Comparison of ENCODE assay signal across 7 cellular contexts in genomic region chr12:122022393-122023338, GRCh38. TPM values are rescaled to one million over a fixed set of nuclear protein-coding genes. Genes with fewer than 3 reads are reported as not detected.
DNase-seq lines count a peak whose midpoint lies in the region; ATAC-seq and TF ChIP-seq lines count a peak whose summit lies in the region.

No MANE protein-coding gene starts in this region.

- no peak overlapping the region for H2BK12ac ChIP-seq in trophoblast cell (ENCODE audit: low read length)

- peaks cover 7 to 8% of the 10 kb centered on the region in 2 experiments for H3K4me1 ChIP-seq in trophoblast cell (ENCODE audit: control insufficient read depth in 1 of 2, insufficient read depth in 2 of 2, low read length in 2 of 2)

- peak overlapping the region; percentile 46 for H2BK120ac ChIP-seq in trophoblast cell (ENCODE audit: insufficient read depth, low read length, poor library complexity)

- H3K4me3 ChIP-seq in GM12864 (ENCODE audit: low read depth, low read length) (peak overlapping the region; percentile 72), NB4 (ENCODE audit: low read depth, low read length) (no peak overlapping the region), trophoblast cell (ENCODE audit: low read depth, low read length) (peak overlapping the region; percentile 89)

- no peak overlapping the region for H2AK5ac ChIP-seq in trophoblast cell (ENCODE audit: low read length)

- H3K79me1 ChIP-seq in trophoblast cell (ENCODE audit: low read length) = peaks cover 9% of the 10 kb centered on the region

- no peaks in the 10 kb centered on the region for H3K9me3 Mint-ChIP-seq in activated naive CD8-positive, alpha-beta T cell treated with anti-CD3 and anti-CD28 coated beads for 36 hours

- TF ChIP-seq CTCF in GM12864 (IDR thresholded peaks at IDR 0.05; ENCODE audit: low read depth, low read length, missing control alignments) = no peak
- TF ChIP-seq CTCF in NB4 (IDR thresholded peaks at IDR 0.05; ENCODE audit: low read depth, low read length) = no peak

- peak overlapping the region; percentile 43 for H3K9ac ChIP-seq in trophoblast cell (ENCODE audit: low read length)

- H2BK5ac ChIP-seq in trophoblast cell (ENCODE audit: low read depth, low read length, poor library complexity) = no peak overlapping the region

- H3K79me2 ChIP-seq in trophoblast cell (ENCODE audit: control insufficient read depth, insufficient read depth, low read length, poor library complexity) = peaks cover 8% of the 10 kb centered on the region

- ATAC-seq in left cardiac atrium (peak; percentile 12 to 18), HG03565 (IDR thresholded peaks at IDR 0.05; ENCODE audit: unreplicated experiment) (no peak), GM18502 (IDR thresholded peaks at IDR 0.05; ENCODE audit: poor library complexity, unreplicated experiment) (no peak)

- H3K4me1 Mint-ChIP-seq in activated naive CD8-positive, alpha-beta T cell treated with anti-CD3 and anti-CD28 coated beads for 36 hours = peaks cover 14% of the 10 kb centered on the region

- H2AFZ ChIP-seq in trophoblast cell (ENCODE audit: insufficient read depth, low read length, poor library complexity) = peak overlapping the region; percentile 66

- H4K8ac ChIP-seq in trophoblast cell (ENCODE audit: low read depth, low read length) = peak overlapping the region; percentile 69

- TF ChIP-seq POLR2A in NB4 (IDR thresholded peaks at IDR 0.05; ENCODE audit: extremely low read depth, insufficient read length) = no peak

- peak overlapping the region; percentile 67 for H3K4ac ChIP-seq in trophoblast cell (ENCODE audit: low read depth, low read length)

- peak overlapping the region; percentile 12 for H3K27ac ChIP-seq in trophoblast cell (ENCODE audit: low read depth, low read length)

- H3K27me3 Mint-ChIP-seq in activated naive CD8-positive, alpha-beta T cell treated with anti-CD3 and anti-CD28 coated beads for 36 hours = peaks cover 11% of the 10 kb centered on the region

- peak overlapping the region; percentile 54 for H3K27ac Mint-ChIP-seq in activated naive CD8-positive, alpha-beta T cell treated with anti-CD3 and anti-CD28 coated beads for 36 hours

- DNase-seq in GM12864 (ENCODE audit: low read depth) (no peak), NB4 (ENCODE audit: low read depth) (peak; percentile 56), left cardiac atrium (peak; percentile 35), trophoblast cell (peak in 1 of 2 donors; percentile 18)
- peak; percentile 58 for DNase-seq in activated naive CD8-positive, alpha-beta T cell treated with anti-CD3 and anti-CD28 coated beads for 36 hours

- peak overlapping the region; percentile 99 for H3K4me2 ChIP-seq in trophoblast cell (ENCODE audit: low read length)

- H4K12ac ChIP-seq in trophoblast cell (ENCODE audit: low read depth, low read length) = peak overlapping the region; percentile 74

- intact Hi-C loops in left cardiac atrium (cut with DNase I) = loop anchor here in 1 of 2 donors (2.0 kb wide), 1 partner anchor 56 kb away; the partner anchor contains the start of gene MLXIP

- peaks cover 1% of the 10 kb centered on the region for H3K36me3 Mint-ChIP-seq in activated naive CD8-positive, alpha-beta T cell treated with anti-CD3 and anti-CD28 coated beads for 36 hours

- H3K23ac ChIP-seq in trophoblast cell (ENCODE audit: low read length) = no peak overlapping the region

- peak overlapping the region; percentile 44 for H3K14ac ChIP-seq in trophoblast cell (ENCODE audit: low read length)

- H3K18ac ChIP-seq in trophoblast cell (ENCODE audit: low read length) = peak overlapping the region; percentile 61

- peaks cover 6% of the 10 kb centered on the region for H3K27me3 ChIP-seq in trophoblast cell (ENCODE audit: insufficient read depth, low read length)

- peaks cover 5% of the 10 kb centered on the region for H3K9me3 ChIP-seq in trophoblast cell (ENCODE audit: insufficient read depth, low read depth, low read length)

- H3K4me3 Mint-ChIP-seq in activated naive CD8-positive, alpha-beta T cell treated with anti-CD3 and anti-CD28 coated beads for 36 hours = peak overlapping the region; percentile 78

- no CpG with 5 or more reads among the region's 124 CpGs for WGBS in trophoblast cell (ENCODE audit: extremely low coverage, insufficient coverage, insufficient read length)

- no peaks in the 10 kb centered on the region for H3K36me3 ChIP-seq in trophoblast cell (ENCODE audit: control insufficient read depth in 1 of 2, insufficient read depth in 2 of 2, low read length in 2 of 2)

- H4K91ac ChIP-seq in trophoblast cell (ENCODE audit: low read depth, low read length) = peak overlapping the region; percentile 34

RNA-seq across cellular contexts. Expression of gene BCL7A, which starts 1.0 kb away (rescaled TPM):
- total RNA-seq in activated naive CD8-positive, alpha-beta T cell treated with anti-CD3 and anti-CD28 coated beads for 36 hours = 1 to 10 TPM; 6.7 to 7.2 TPM
- 10 to 100 TPM in 1 of 2 donors, 1 to 10 TPM in 1; 9.8 to 11.3 TPM for total RNA-seq in left cardiac atrium
- 5.1 and 5.2 TPM in 2 replicates for polyA plus RNA-seq in trophoblast cell (2013)

RNA-seq across cellular contexts. Expression of gene MLXIP, which starts 55.9 kb away (rescaled TPM):
- total RNA-seq in activated naive CD8-positive, alpha-beta T cell treated with anti-CD3 and anti-CD28 coated beads for 36 hours = 10 to 100 TPM; 29.0 to 30.1 TPM
- total RNA-seq in left cardiac atrium = 10 to 100 TPM; 30.8 to 31.3 TPM
- polyA plus RNA-seq in trophoblast cell (2013) = 28.9 and 29.4 TPM in 2 replicates

Comparison
In these comparisons a context has a peak if more than half of its experiments do, and no peak if none do; other contexts are left out.
1. ATAC-seq: peak in left cardiac atrium (2 of 2); none in HG03565 (single experiment) and GM18502 (single experiment).